In genomic region chr14:23542261-23542660, GRCh38 we compare ENCODE assay signal across 23 cellular contexts. TPM values are rescaled to one million over a fixed set of nuclear protein-coding genes. Genes with fewer than 3 reads are reported as not detected.
"Had no signal": no experiment of that assay in that cellular context is flagged by ENCODE, and none has a peak within 500 bp of the region (broad histone marks: within the 10 kb centered on the region; RNA-seq: fewer than 3 reads in every experiment).

No MANE protein-coding gene starts in this region.

- H3K9me3 Mint-ChIP-seq: activated CD4-positive, alpha-beta memory T cell treated with anti-CD3 and anti-CD28 coated beads, Interleukin-2, amount 10 ng/mL, durations not matched to agents 7 days and 5 days; activated naive CD4-positive, alpha-beta T cell treated with anti-CD3 and anti-CD28 coated beads, Interleukin-2, amount 50 U/mL, for 72 hours; T-cell had no signal

- H3K27me3 Mint-ChIP-seq: activated CD4-positive, alpha-beta memory T cell treated with anti-CD3 and anti-CD28 coated beads, Interleukin-2, amount 10 ng/mL, durations not matched to agents 7 days and 5 days; activated CD4-positive, alpha-beta T cell treated with anti-CD3 and anti-CD28 coated beads for 36 hours had no signal

- H3K4me3 ChIP-seq: SK-N-MC had no signal

- H3K27ac Mint-ChIP-seq: activated CD4-positive, alpha-beta memory T cell treated with anti-CD3 and anti-CD28 coated beads, Interleukin-2, amount 10 ng/mL, durations not matched to agents 7 days and 5 days; activated CD4-positive, alpha-beta T cell treated with anti-CD3 and anti-CD28 coated beads for 36 hours; activated naive CD4-positive, alpha-beta T cell treated with anti-CD3 and anti-CD28 coated beads, Interleukin-2, amount 50 U/mL, for 72 hours; T-cell had no signal

- H3K4me3 Mint-ChIP-seq: activated CD4-positive, alpha-beta memory T cell treated with anti-CD3 and anti-CD28 coated beads, Interleukin-2, amount 10 ng/mL, durations not matched to agents 7 days and 5 days; activated CD4-positive, alpha-beta T cell treated with anti-CD3 and anti-CD28 coated beads for 36 hours; T-cell had no signal

- H3K27ac ChIP-seq: SK-N-MC, VCaP had no signal

- ATAC-seq: activated CD4-positive, alpha-beta T cell treated with anti-CD3 and anti-CD28 coated beads for 36 hours; activated naive CD4-positive, alpha-beta T cell treated with anti-CD3 and anti-CD28 coated beads, Interleukin-2, amount 50 U/mL, for 72 hours; T-cell had no signal

- DNase-seq: activated CD4-positive, alpha-beta memory T cell treated with anti-CD3 and anti-CD28 coated beads, Interleukin-2, amount 10 ng/mL, durations not matched to agents 7 days and 5 days; activated CD4-positive, alpha-beta T cell treated with anti-CD3 and anti-CD28 coated beads for 36 hours; activated CD4-positive, alpha-beta T cell treated with anti-CD3 and anti-CD28 coated beads, Interleukin-2, amount 50 U/mL, for 1 hour; activated CD8-positive, alpha-beta memory T cell treated with anti-CD3 and anti-CD28 coated beads, Interleukin-2, amount 50 U/mL, for 48 hours; activated effector memory CD4-positive, alpha-beta T cell treated with anti-CD3 and anti-CD28 coated beads, Interleukin-2, amount 50 U/mL, for 16 hours; activated naive CD4-positive, alpha-beta T cell treated with Interleukin-2 at 50 U/mL for 16 hours; activated T-cell treated with anti-CD3 and anti-CD28 coated beads, Interleukin-2, amount 50 U/mL, for 1 hour; MM.1S; NCI-H1105 treated with DMSO at 0.1 percent for 48 hours; NCI-H1436 treated with DMSO at 0.1 percent for 48 hours; NCI-H187; NCI-H2081; NCI-H446; NCI-H524 treated with DMSO at 0.1 percent for 48 hours; NCI-H82; T-cell; T-helper 2 cell; T1000 had no signal

- H3K36me3 Mint-ChIP-seq: activated naive CD4-positive, alpha-beta T cell treated with anti-CD3 and anti-CD28 coated beads, Interleukin-2, amount 50 U/mL, for 72 hours; T-cell had no signal

- H3K4me1 Mint-ChIP-seq: activated CD4-positive, alpha-beta T cell treated with anti-CD3 and anti-CD28 coated beads for 36 hours; T-cell had no signal

RNA-seq across cellular contexts. Expression of gene ZFHX2, which starts 9.3 kb away (rescaled TPM):
- total RNA-seq: RPMI7951 had no signal

RNA-seq across cellular contexts. Expression of gene JPH4, which starts 36.3 kb away (rescaled TPM):
- total RNA-seq: activated CD4-positive, alpha-beta memory T cell treated with anti-CD3 and anti-CD28 coated beads, Interleukin-2, amount 10 ng/mL, durations not matched to agents 7 days and 5 days; activated CD4-positive, alpha-beta T cell treated with anti-CD3 and anti-CD28 coated beads for 36 hours; activated naive CD4-positive, alpha-beta T cell treated with anti-CD3 and anti-CD28 coated beads, Interleukin-2, amount 50 U/mL, for 72 hours; OCI-LY7 had no signal
